Comparison of ENCODE assay signal across 19 cellular contexts in genomic region chr12:76943004-76943403, GRCh38.
"Had no signal": no experiment of that assay in that cellular context is flagged by ENCODE, and none has a peak within 500 bp of the region (broad histone marks: within the 10 kb centered on the region; RNA-seq: fewer than 3 reads in every experiment).

No MANE protein-coding gene starts in this region.

- H3K27me3 ChIP-seq: gastroesophageal sphincter, hepatocyte, spleen, tibial nerve had no signal

- H3K36me3 ChIP-seq: gastroesophageal sphincter, lower lobe of right lung, spleen, tibial nerve had no signal

- ATAC-seq: activated T-cell treated with anti-CD3 and anti-CD28 coated beads, Interleukin-2, amount 50 U/mL, for 72 hours; gastroesophageal sphincter; lower lobe of right lung; right cardiac atrium; stimulated activated naive B cell treated with anti-CD40 and anti-IgM and Interleukin-4, amounts not matched to agents 10 μg/mL and 1 μg/mL and 100 μg/mL, for 72 hours; T-cell had no signal

- H3K4me3 ChIP-seq: gastroesophageal sphincter, hepatocyte, lower lobe of right lung, spleen, tibial nerve had no signal

- H3K27ac ChIP-seq: gastroesophageal sphincter, hepatocyte, lower lobe of right lung, spleen had no signal

- DNase-seq: activated CD4-positive, alpha-beta memory T cell treated with anti-CD3 and anti-CD28 coated beads, Interleukin-2, amount 10 ng/mL, durations not matched to agents 7 days and 5 days; activated CD8-positive, alpha-beta memory T cell treated with anti-CD3 and anti-CD28 coated beads, Interleukin-2, amount 50 U/mL, for 4 hours; activated gamma-delta T cell treated with Interleukin-2 at 50 U/mL for 16 hours; activated naive CD8-positive, alpha-beta T cell treated with anti-CD3 and anti-CD28 coated beads for 36 hours; activated T-cell treated with anti-CD3 and anti-CD28 coated beads, Interleukin-2, amount 50 U/mL, for 72 hours; anterior cingulate cortex; kidney glomerular epithelial cell; lower lobe of right lung; naive B cell; posterior cingulate gyrus; right cardiac atrium; spleen; stimulated activated CD4-positive, alpha-beta T cell treated with anti-CD3 and anti-CD28 coated beads, Interleukin-1b, Interleukin-23, amount 100 ng/mL, for 48 hours; stimulated activated naive B cell treated with anti-CD40 and anti-IgM and Interleukin-4, amounts not matched to agents 10 μg/mL and 1 μg/mL and 100 μg/mL, for 72 hours; T-cell; T1000 had no signal
